19 cellular contexts compared by ENCODE assay signal in the genomic region with DNA sequence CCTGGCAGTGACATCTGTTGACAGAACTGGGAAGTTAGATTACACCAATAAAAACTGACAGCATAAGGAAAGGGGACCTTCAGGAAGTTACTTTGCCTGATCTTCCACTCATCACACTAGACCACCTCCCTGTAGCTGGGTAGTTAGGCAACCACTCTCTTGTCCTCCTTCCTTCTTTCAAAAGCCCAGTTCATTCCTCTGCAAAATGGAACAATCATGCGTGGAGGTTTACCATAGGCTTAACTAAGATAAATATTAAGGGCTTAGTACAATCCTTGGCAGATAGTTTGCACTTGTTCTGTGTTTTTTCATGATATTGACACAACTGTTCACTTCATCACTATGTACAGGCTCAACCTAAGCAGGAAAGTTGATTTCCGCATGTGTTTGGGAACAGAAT. TPM values are rescaled to one million over a fixed set of nuclear protein-coding genes. Genes with fewer than 3 reads are reported as not detected.
A peak's percentile ranks its signal among the peaks of the same experiment; 100 is the strongest.
DNase-seq lines count a peak whose midpoint lies in the region; ATAC-seq and TF ChIP-seq lines count a peak whose summit lies in the region.
"Had no signal": no experiment of that assay in that cellular context is flagged by ENCODE, and none has a peak within 500 bp of the region (broad histone marks: within the 10 kb centered on the region; RNA-seq: fewer than 3 reads in every experiment).

No MANE protein-coding gene starts in this region.

- H3K27ac ChIP-seq in DND-41 (ENCODE audit: low read length) (peak overlapping the region; percentile 55; the same call in 1 of the 2 replicates), hepatocyte (no peak overlapping the region)
- H3K27ac ChIP-seq: psoas muscle had no signal

- H3K27me3 ChIP-seq in DND-41 (ENCODE audit: insufficient read depth, low read length, poor library complexity) = no peaks in the 10 kb centered on the region
- H3K27me3 ChIP-seq in hepatocyte = peaks cover 10% of the 10 kb centered on the region

- H3K4me2 ChIP-seq in DND-41 (ENCODE audit: insufficient read depth, low read length) = no peak overlapping the region
- H3K4me2 ChIP-seq in hepatocyte = no peak overlapping the region
- H3K4me2 ChIP-seq: smooth muscle cell had no signal

- 39% methylated on average over 2 of the region's 2 CpGs for WGBS in hepatocyte (ENCODE audit: low lambda C conversion rate, missing lambda C conversion rate)

- H3K9ac ChIP-seq in DND-41 (ENCODE audit: low read depth, low read length) = no peak overlapping the region

- DNase-seq in CD1c-positive myeloid dendritic cell (ENCODE audit: extremely low spot score) (peak; percentile 38), DND-41 (no peak), NOMO-1 treated with DMSO at 0.1 percent for 48 hours (lab: John Stamatoyannopoulos, UW; ENCODE audit: unreplicated experiment) (peak; percentile 86), fibroblast of villous mesenchyme (ENCODE audit: low read depth) (peak; percentile 74), hepatocyte (ENCODE audit: low spot score) (no peak), SHP77 treated with DMSO at 0.1 percent for 48 hours (lab: John Stamatoyannopoulos, UW) (no peak), NCI-H446 treated with DMSO at 0.1 percent for 48 hours (lab: John Stamatoyannopoulos, UW) (no peak)
- DNase-seq: activated CD4-positive, alpha-beta T cell treated with anti-CD3 and anti-CD28 coated beads, Interleukin-2, amount 50 U/mL, for 4 hours; activated T-cell treated with anti-CD3 and anti-CD28 coated beads, Interleukin-2, amount 50 U/mL, for 48 hours; DMS79 treated with DMSO at 0.1 percent for 48 hours; foreskin fibroblast; hypothalamus; NCI-H2081; NCI-H524; PC-3; psoas muscle; stimulated activated CD4-positive, alpha-beta T cell treated with anti-CD3 and anti-CD28 coated beads, Interleukin-4, amount 100 ng/mL, for 4 hours; substantia nigra had no signal

- H4K20me1 ChIP-seq in DND-41 (ENCODE audit: insufficient read depth, low read length) (no peaks in the 10 kb centered on the region), hepatocyte (ENCODE audit: insufficient read depth, poor library complexity, severe bottlenecking) (no peaks in the 10 kb centered on the region)

- H2AFZ ChIP-seq in DND-41 (ENCODE audit: low read depth, low read length) = peak overlapping the region; percentile 22; the same call in 1 of the 2 replicates
- H2AFZ ChIP-seq in hepatocyte = no peak overlapping the region

- H3K4me3 ChIP-seq in DND-41 (ENCODE audit: low read depth in 1 of 2, low read length in 2 of 2) (no peak overlapping the region), fibroblast of villous mesenchyme (ENCODE audit: low read depth, low read length) (no peak overlapping the region), hepatocyte (no peak overlapping the region)
- H3K4me3 ChIP-seq: psoas muscle, smooth muscle cell had no signal

- TF ChIP-seq CTCF in DND-41 (IDR thresholded peaks at IDR 0.05; ENCODE audit: borderline replicate concordance, extremely low read depth, low read length, poor library complexity, severe bottlenecking) (peak; percentile 20), fibroblast of villous mesenchyme (IDR thresholded peaks at IDR 0.05; ENCODE audit: insufficient read depth, low read depth, low read length) (no peak), hepatocyte (IDR thresholded peaks at IDR 0.05; ENCODE audit: poor library complexity) (no peak)

- H3K4me1 ChIP-seq in DND-41 (ENCODE audit: insufficient read depth, low read length) = peaks cover 49% of the 10 kb centered on the region
- H3K4me1 ChIP-seq in hepatocyte (ENCODE audit: insufficient read depth) = no peaks in the 10 kb centered on the region
- H3K4me1 ChIP-seq: psoas muscle had no signal

- no peaks in the 10 kb centered on the region for H3K9me2 ChIP-seq in hepatocyte (replicated peaks; ENCODE audit: insufficient read depth)

- H3K9me3 ChIP-seq in DND-41 (ENCODE audit: insufficient read depth, low read length, severe bottlenecking) = no peaks in the 10 kb centered on the region
- H3K9me3 ChIP-seq in hepatocyte (ENCODE audit: low read depth) = no peaks in the 10 kb centered on the region
- H3K9me3 ChIP-seq: psoas muscle had no signal

- peak; percentile 41 for ATAC-seq in DND-41 (ENCODE audit: insufficient read depth, low read depth)
- ATAC-seq: PC-3, psoas muscle had no signal

- H3K36me3 ChIP-seq in DND-41 (ENCODE audit: insufficient read depth, low read length) (no peaks in the 10 kb centered on the region), hepatocyte (replicated peaks; ENCODE audit: insufficient read depth, low read depth) (no peaks in the 10 kb centered on the region)

- peaks cover under 1% of the 10 kb centered on the region; the same call in 1 of the 2 replicates for H3K79me2 ChIP-seq in DND-41 (ENCODE audit: insufficient read depth, low read length)
- no peaks in the 10 kb centered on the region for H3K79me2 ChIP-seq in hepatocyte

RNA-seq across cellular contexts. Expression of a gene that starts 10.1 kb away (rescaled TPM):
- total RNA-seq in fibroblast of villous mesenchyme (4.3 and 8.7 TPM in 2 replicates), hepatocyte (1.4 and 7.1 TPM in 2 replicates)
- polyA plus RNA-seq in hepatocyte = 1.4 and 3.6 TPM in 2 replicates

Comparison
In these comparisons a context has a peak if more than half of its experiments do, and no peak if none do; other contexts are left out.
1. DNase-seq: peak in CD1c-positive myeloid dendritic cell (single experiment), NOMO-1 treated with DMSO at 0.1 percent for 48 hours (single experiment) and fibroblast of villous mesenchyme (single experiment); none in DND-41 (single experiment), hepatocyte (single experiment), SHP77 treated with DMSO at 0.1 percent for 48 hours (single experiment) and NCI-H446 treated with DMSO at 0.1 percent for 48 hours (single experiment).